Comparison of ENCODE assay signal across 1 cellular context in genomic region chr1:185316163-185317033, GRCh38.
TF ChIP-seq lines count a peak whose summit lies in the region.

No MANE protein-coding gene starts in this region.

TF ChIP-seq in K562, 482 proteins besides CTCF, POLR2A, EP300 and RAD21 (continued from another document and continues in another):
- peak; percentile 49; the same call in 1 of the 2 replicates for TF ChIP-seq GMEB1 (CRISPR knock-in tag; IDR thresholded peaks at IDR 0.05)
- no peak for TF ChIP-seq PTTG1 (tag; IDR thresholded peaks at IDR 0.05; ENCODE audit: low read depth)
- TF ChIP-seq ZNF778 (CRISPR knock-in tag; IDR thresholded peaks at IDR 0.05): no peak
- TF ChIP-seq ATF1 (CRISPR knock-in tag; IDR thresholded peaks at IDR 0.05): no peak; the same call in 1 of the 2 replicates
- TF ChIP-seq ATF1 (tag; IDR thresholded peaks at IDR 0.05): peak; percentile 91
- TF ChIP-seq ATF6 (CRISPR knock-in tag; IDR thresholded peaks at IDR 0.05): 0 out of 2 replicates have a peak, but pooled peaks have one; percentile 23
- TF ChIP-seq ZNF830 (CRISPR knock-in tag; IDR thresholded peaks at IDR 0.05): no peak
- peak; percentile 54; the same call in 1 of the 2 replicates for TF ChIP-seq RB1 (IDR thresholded peaks at IDR 0.05; ENCODE audit: low read depth)
- TF ChIP-seq ZNF583 (CRISPR knock-in tag; IDR thresholded peaks at IDR 0.05): no peak
- TF ChIP-seq ZNF445 (CRISPR knock-in tag; IDR thresholded peaks at IDR 0.05; ENCODE audit: low read depth): no peak
- TF ChIP-seq BACH1 (tag; IDR thresholded peaks at IDR 0.05): no peak
- TF ChIP-seq ETV5 (CRISPR knock-in tag; IDR thresholded peaks at IDR 0.05; ENCODE audit: low read depth): 0 out of 2 replicates have a peak, but pooled peaks have one; percentile 63
- TF ChIP-seq SP1 (CRISPR knock-in tag; IDR thresholded peaks at IDR 0.05): peak; percentile 22; the same call in 1 of the 2 replicates
- no peak for TF ChIP-seq NCOA6 (IDR thresholded peaks at IDR 0.05)
- peak; percentile 37 for TF ChIP-seq TBP (optimal IDR thresholded peaks at IDR 0.05; ENCODE audit: low read depth, low read length)
- TF ChIP-seq EGR1 (conservative IDR thresholded peaks at IDR 0.05): peak; percentile 49
- TF ChIP-seq MNT (conservative IDR thresholded peaks at IDR 0.05): peak; percentile 62 to 66
- TF ChIP-seq CCNT2 (IDR thresholded peaks at IDR 0.05; ENCODE audit: borderline replicate concordance, extremely low read depth, insufficient read length, low read depth, low read length): peak; percentile 35
- peak; percentile 84 for TF ChIP-seq RBM25 (IDR thresholded peaks at IDR 0.05; ENCODE audit: low read depth, low read length, severe bottlenecking)
- TF ChIP-seq ELF4 (CRISPR knock-in tag; IDR thresholded peaks at IDR 0.05): 0 out of 2 replicates have a peak, but pooled peaks have one; percentile 83
- TF ChIP-seq RBBP5 (IDR thresholded peaks at IDR 0.05; ENCODE audit: borderline replicate concordance, insufficient read depth, low read length, poor library complexity, severe bottlenecking): peak; percentile 84
- no peak for TF ChIP-seq FOSL1 (tag; conservative IDR thresholded peaks at IDR 0.05)
- no peak for TF ChIP-seq GABPB2 (CRISPR knock-in tag; conservative IDR thresholded peaks at IDR 0.05)
- no peak for TF ChIP-seq CAMTA2 (CRISPR knock-in tag; conservative IDR thresholded peaks at IDR 0.05)
- TF ChIP-seq THRAP3 (IDR thresholded peaks at IDR 0.05; ENCODE audit: borderline replicate concordance): no peak
- no peak for TF ChIP-seq TAL1 (IDR thresholded peaks at IDR 0.05)
- no peak for TF ChIP-seq SMAD3 (CRISPR knock-in tag; conservative IDR thresholded peaks at IDR 0.05)
- no peak for TF ChIP-seq SRF (CRISPR knock-in tag; IDR thresholded peaks at IDR 0.05)
- no peak for TF ChIP-seq MED1 (CRISPR knock-in tag; IDR thresholded peaks at IDR 0.05; ENCODE audit: borderline replicate concordance)
- no peak; the same call in 1 of the 2 replicates for TF ChIP-seq JUNB (CRISPR knock-in tag; conservative IDR thresholded peaks at IDR 0.05)
- TF ChIP-seq KAT2B (IDR thresholded peaks at IDR 0.05; ENCODE audit: low read depth, low read length): no peak
- TF ChIP-seq TAF9B (IDR thresholded peaks at IDR 0.05; ENCODE audit: partially characterized antibody): no peak
- no peak for TF ChIP-seq ZNF586 (CRISPR knock-in tag; conservative IDR thresholded peaks at IDR 0.05)
- TF ChIP-seq ZBED1 (IDR thresholded peaks at IDR 0.05): no peak
- no peak for TF ChIP-seq ZNF639 (CRISPR knock-in tag; conservative IDR thresholded peaks at IDR 0.05 in 1 of 2, IDR thresholded peaks at IDR 0.05 in 1 of 2)
- 0 out of 2 replicates have a peak, but pooled peaks have one; percentile 50 for TF ChIP-seq HIVEP1 (CRISPR knock-in tag; IDR thresholded peaks at IDR 0.05)
- TF ChIP-seq SMARCE1 (IDR thresholded peaks at IDR 0.05): no peak
- no peak for TF ChIP-seq CCAR2 (IDR thresholded peaks at IDR 0.05; ENCODE audit: low read depth, low read length)
- no peak; the same call in 1 of the 2 replicates for TF ChIP-seq CC2D1A (IDR thresholded peaks at IDR 0.05)
- no peak for TF ChIP-seq U2AF2 (optimal IDR thresholded peaks at IDR 0.05; ENCODE audit: low read depth, low read length)
- TF ChIP-seq ETS2 (tag; IDR thresholded peaks at IDR 0.05; ENCODE audit: borderline replicate concordance, poor library complexity, severe bottlenecking): no peak
- TF ChIP-seq SPI1 (IDR thresholded peaks at IDR 0.05; ENCODE audit: borderline replicate concordance, low read depth, low read length): no peak
- no peak for TF ChIP-seq STAT6 (CRISPR knock-in tag; IDR thresholded peaks at IDR 0.05)
- peak; percentile 30 for TF ChIP-seq NEUROD1 (IDR thresholded peaks at IDR 0.05; ENCODE audit: borderline replicate concordance, low read depth, low read length, partially characterized antibody)
- TF ChIP-seq PRPF4 (IDR thresholded peaks at IDR 0.05; ENCODE audit: insufficient read depth, low read depth, low read length, poor library complexity, severe bottlenecking): peak; percentile 60
- no peak for TF ChIP-seq ELK3 (CRISPR knock-in tag; IDR thresholded peaks at IDR 0.05)
- no peak for TF ChIP-seq RCOR1 (IDR thresholded peaks at IDR 0.05; ENCODE audit: borderline replicate concordance in 1 of 2, low read depth in 2 of 2, low read length in 2 of 2)
- TF ChIP-seq ATF2 (CRISPR knock-in tag; IDR thresholded peaks at IDR 0.05): no peak
- TF ChIP-seq CTBP1 (IDR thresholded peaks at IDR 0.05; ENCODE audit: borderline replicate concordance): no peak; the same call in 1 of the 2 replicates
- no peak for TF ChIP-seq ZBTB5 (IDR thresholded peaks at IDR 0.05)
- no peak for TF ChIP-seq THAP7 (CRISPR knock-in tag; IDR thresholded peaks at IDR 0.05)
- TF ChIP-seq HDAC8 (tag; IDR thresholded peaks at IDR 0.05): no peak
- no peak for TF ChIP-seq GATAD2A (IDR thresholded peaks at IDR 0.05)
- TF ChIP-seq ZNF766 (CRISPR knock-in tag; conservative IDR thresholded peaks at IDR 0.05): no peak
